Comparison of ENCODE assay signal across 28 cellular contexts in genomic region chr15:59329091-59329490, GRCh38. TPM values are rescaled to one million over a fixed set of nuclear protein-coding genes. Genes with fewer than 3 reads are reported as not detected.
DNase-seq lines count a peak whose midpoint lies in the region; ATAC-seq and TF ChIP-seq lines count a peak whose summit lies in the region.
"Had no signal": no experiment of that assay in that cellular context is flagged by ENCODE, and none has a peak within 500 bp of the region (broad histone marks: within the 10 kb centered on the region; RNA-seq: fewer than 3 reads in every experiment).

No MANE protein-coding gene starts in this region.

- H3K4me1 ChIP-seq in hepatocyte (ENCODE audit: insufficient read depth) = peaks cover 12% of the 10 kb centered on the region
- H3K4me1 ChIP-seq in mammary epithelial cell (ENCODE audit: insufficient read depth, low read length) = peaks cover 4% of the 10 kb centered on the region

- H3K27me3 ChIP-seq in AG04450 (ENCODE audit: control insufficient read depth, insufficient read depth, low read length) = no peaks in the 10 kb centered on the region
- H3K27me3 ChIP-seq in SU-DHL-6 (ENCODE audit: low read length) = no peaks in the 10 kb centered on the region
- no peaks in the 10 kb centered on the region for H3K27me3 ChIP-seq in hepatocyte
- no peaks in the 10 kb centered on the region for H3K27me3 ChIP-seq in mammary epithelial cell (ENCODE audit: insufficient read depth, low read length)
- H3K27me3 ChIP-seq: testis, vagina had no signal

- TF ChIP-seq CTCF in AG04450 (IDR thresholded peaks at IDR 0.05; ENCODE audit: low read depth, low read length) (no peak), SU-DHL-6 (IDR thresholded peaks at IDR 0.05; ENCODE audit: insufficient read depth, low read length, poor library complexity, severe bottlenecking) (no peak), hepatocyte (IDR thresholded peaks at IDR 0.05; ENCODE audit: poor library complexity) (no peak), osteocyte (IDR thresholded peaks at IDR 0.05) (no peak), mammary epithelial cell (conservative IDR thresholded peaks at IDR 0.05 in 1 of 2, IDR thresholded peaks at IDR 0.05 in 1 of 2; ENCODE audit: extremely low read depth in 1 of 2, insufficient read depth in 1 of 2, low read depth in 1 of 2, low read length in 2 of 2) (no peak)

- dilution Hi-C loops in mammary epithelial cell (cut with HindIII; ENCODE audit: low sequenced_read_pairs) = no loop called here

- POLR2A ChIA-PET in AG04450 (lab: Yijun Ruan, JAX) = no interaction called here

- CTCF ChIA-PET in AG04450 (lab: Charles Lee) = interaction anchor here (1.1 kb wide), 1 partner anchor 81 kb away, joined by 3 read pairs; no protein-coding TSS in a partner anchor
- CTCF ChIA-PET in mammary epithelial cell (lab: Charles Lee; ENCODE audit: low non-redundant PET) = no interaction called here

- no peaks in the 10 kb centered on the region for H3K9me2 ChIP-seq in SU-DHL-6 (replicated peaks; ENCODE audit: insufficient read depth, low read length)
- H3K9me2 ChIP-seq in hepatocyte (replicated peaks; ENCODE audit: insufficient read depth) = no peaks in the 10 kb centered on the region

- peaks cover 48% of the 10 kb centered on the region for H3F3A ChIP-seq in SU-DHL-6 (ENCODE audit: insufficient read depth)

- peaks cover 100% of the 10 kb centered on the region for H3K79me2 ChIP-seq in SU-DHL-6 (ENCODE audit: insufficient read depth, low read length)
- peaks cover 68% of the 10 kb centered on the region for H3K79me2 ChIP-seq in hepatocyte
- H3K79me2 ChIP-seq in mammary epithelial cell (ENCODE audit: insufficient read depth, low read length) = peaks cover 100% of the 10 kb centered on the region

- DNase-seq in AG04450 (ENCODE audit: low read depth, low spot score) (no peak), hepatocyte (ENCODE audit: low spot score) (no peak), osteocyte (ENCODE audit: extremely low spot score, unreplicated experiment) (no peak), mammary epithelial cell (no peak), AG08396 (ENCODE audit: low spot score) (no peak)
- no peak for DNase-seq in activated T-helper 1 cell treated with anti-CD3 and anti-CD28 coated beads, Interleukin-12 subunit alpha, Interleukin-12 subunit beta, Interleukin-2, Interleukin-4 antibody, amounts not matched to agents 30 ng/mL and 10 ng/mL and 1 ng/mL, durations not matched to agents 14 hours and 24 hours and 36 hours (ENCODE audit: low spot score)
- DNase-seq: activated B cell treated with CpG ODN at 0.5 μM for 24 hours; activated CD4-positive, alpha-beta T cell treated with anti-CD3 and anti-CD28 coated beads, Interleukin-2, amount 50 U/mL, for 48 hours; activated CD8-positive, alpha-beta memory T cell treated with anti-CD3 and anti-CD28 coated beads, Interleukin-2, amount 50 U/mL, for 48 hours; effector CD4-positive, alpha-beta T cell; hippocampal formation; NCI-H1105 treated with DMSO at 0.1 percent for 48 hours; NCI-H2029 treated with DMSO at 0.1 percent for 48 hours; NCI-H2227 treated with DMSO at 0.1 percent for 48 hours; NCI-H69; RPMI8226; stimulated activated CD4-positive, alpha-beta T cell treated with anti-CD3 and anti-CD28 coated beads, Interleukin-4, amount 100 ng/mL, for 1 hour; testis had no signal

- H3K9me3 Mint-ChIP-seq in osteocyte (ENCODE audit: unreplicated experiment) = no peaks in the 10 kb centered on the region
- no peaks in the 10 kb centered on the region for H3K9me3 Mint-ChIP-seq in activated T-helper 1 cell treated with anti-CD3 and anti-CD28 coated beads, Interleukin-12 subunit alpha, Interleukin-12 subunit beta, Interleukin-2, Interleukin-4 antibody, amounts not matched to agents 30 ng/mL and 10 ng/mL and 1 ng/mL, durations not matched to agents 14 hours and 24 hours and 36 hours
- H3K9me3 Mint-ChIP-seq: activated B cell treated with CpG ODN at 0.5 μM for 24 hours; activated T-helper 2 cell treated with anti-CD3 and anti-CD28 coated beads, Interferon-gamma antibody, Interleukin-2, Interleukin-4, amounts not matched to agents 10 μg/mL and 5 μg/mL and 100 μg/mL, durations not matched to agents 14 hours and 24 hours and 36 hours; stimulated activated memory B cell treated with anti-CD40 and anti-IgM and Interleukin-4, amounts not matched to agents 10 μg/mL and 1 μg/mL and 100 μg/mL, for 72 hours had no signal

- no peak for ATAC-seq in GM18502 (IDR thresholded peaks at IDR 0.05; ENCODE audit: poor library complexity, unreplicated experiment)

- H3K27me3 Mint-ChIP-seq in osteocyte (ENCODE audit: unreplicated experiment) = no peaks in the 10 kb centered on the region
- peaks cover 10% of the 10 kb centered on the region for H3K27me3 Mint-ChIP-seq in activated T-helper 1 cell treated with anti-CD3 and anti-CD28 coated beads, Interleukin-12 subunit alpha, Interleukin-12 subunit beta, Interleukin-2, Interleukin-4 antibody, amounts not matched to agents 30 ng/mL and 10 ng/mL and 1 ng/mL, durations not matched to agents 14 hours and 24 hours and 36 hours (ENCODE audit: insufficient read depth)
- H3K27me3 Mint-ChIP-seq: activated B cell treated with CpG ODN at 0.5 μM for 24 hours; stimulated activated memory B cell treated with anti-CD40 and anti-IgM and Interleukin-4, amounts not matched to agents 10 μg/mL and 1 μg/mL and 100 μg/mL, for 72 hours had no signal

- H3K27ac Mint-ChIP-seq in osteocyte (ENCODE audit: unreplicated experiment) = peak overlapping the region; percentile 49
- no peak overlapping the region for H3K27ac Mint-ChIP-seq in activated T-helper 1 cell treated with anti-CD3 and anti-CD28 coated beads, Interleukin-12 subunit alpha, Interleukin-12 subunit beta, Interleukin-2, Interleukin-4 antibody, amounts not matched to agents 30 ng/mL and 10 ng/mL and 1 ng/mL, durations not matched to agents 14 hours and 24 hours and 36 hours
- H3K27ac Mint-ChIP-seq: activated B cell treated with CpG ODN at 0.5 μM for 24 hours; activated naive CD8-positive, alpha-beta T cell; activated T-helper 2 cell treated with anti-CD3 and anti-CD28 coated beads, Interferon-gamma antibody, Interleukin-2, Interleukin-4, amounts not matched to agents 10 μg/mL and 5 μg/mL and 100 μg/mL, durations not matched to agents 14 hours and 24 hours and 36 hours; stimulated activated memory B cell treated with anti-CD40 and anti-IgM and Interleukin-4, amounts not matched to agents 10 μg/mL and 1 μg/mL and 100 μg/mL, for 72 hours had no signal

- peaks cover 18% of the 10 kb centered on the region; the same call in 1 of the 2 replicates for H3K36me3 ChIP-seq in SU-DHL-6 (ENCODE audit: low read length)
- H3K36me3 ChIP-seq in hepatocyte (replicated peaks; ENCODE audit: insufficient read depth, low read depth) = no peaks in the 10 kb centered on the region
- peaks cover 2% of the 10 kb centered on the region for H3K36me3 ChIP-seq in mammary epithelial cell (ENCODE audit: insufficient read depth, low read length)
- H3K36me3 ChIP-seq: neutrophil, vagina had no signal

- peaks cover 43% of the 10 kb centered on the region for H3K4me1 Mint-ChIP-seq in osteocyte (ENCODE audit: unreplicated experiment)
- H3K4me1 Mint-ChIP-seq in activated T-helper 1 cell treated with anti-CD3 and anti-CD28 coated beads, Interleukin-12 subunit alpha, Interleukin-12 subunit beta, Interleukin-2, Interleukin-4 antibody, amounts not matched to agents 30 ng/mL and 10 ng/mL and 1 ng/mL, durations not matched to agents 14 hours and 24 hours and 36 hours (ENCODE audit: low read depth) = peaks cover 13% of the 10 kb centered on the region

- intact Hi-C loops in activated T-helper 1 cell treated with anti-CD3 and anti-CD28 coated beads, Interleukin-12 subunit alpha, Interleukin-12 subunit beta, Interleukin-2, Interleukin-4 antibody, amounts not matched to agents 30 ng/mL and 10 ng/mL and 1 ng/mL, durations not matched to agents 14 hours and 24 hours and 36 hours (cut with micrococcal nuclease) = no loop called here
- intact Hi-C loops in mammary epithelial cell (cut with micrococcal nuclease) = no loop called here

- H3K27ac ChIP-seq in AG04450 (ENCODE audit: low read depth, low read length) (peak overlapping the region; percentile 59), SU-DHL-6 (ENCODE audit: low read depth, low read length) (peak overlapping the region; percentile 42; the same call in 1 of the 2 replicates), hepatocyte (peak overlapping the region; percentile 47), mammary epithelial cell (ENCODE audit: insufficient read depth, low read depth, low read length) (no peak overlapping the region)
- H3K27ac ChIP-seq: C4-2B, epithelial cell of prostate, neutrophil, SK-N-MC, testis, vagina had no signal

- H3K9me3 ChIP-seq in AG04450 (ENCODE audit: control insufficient read depth, insufficient read depth, low read length) = no peaks in the 10 kb centered on the region
- no peaks in the 10 kb centered on the region for H3K9me3 ChIP-seq in SU-DHL-6 (ENCODE audit: insufficient read depth, low read length)
- no peaks in the 10 kb centered on the region for H3K9me3 ChIP-seq in hepatocyte (ENCODE audit: low read depth)
- H3K9me3 ChIP-seq in mammary epithelial cell (replicated peaks; ENCODE audit: insufficient read depth, low read length) = no peaks in the 10 kb centered on the region
- H3K9me3 ChIP-seq: neutrophil, testis, vagina had no signal

- H3K4me3 ChIP-seq in AG04450 (ENCODE audit: low read depth, low read length) (no peak overlapping the region), SU-DHL-6 (ENCODE audit: insufficient read depth, low read length, poor library complexity, severe bottlenecking) (no peak overlapping the region), hepatocyte (no peak overlapping the region), mammary epithelial cell (replicated peaks in 1 of 3; ENCODE audit: insufficient read depth in 1 of 3, low read depth in 2 of 3, low read length in 3 of 3) (no peak overlapping the region)
- H3K4me3 ChIP-seq: SK-N-MC, testis, vagina had no signal

- WGBS in hepatocyte (ENCODE audit: low lambda C conversion rate, missing lambda C conversion rate) = 90% methylated on average over 4 of the region's 4 CpGs
- 91% methylated on average over 4 of the region's 4 CpGs for WGBS in mammary epithelial cell (ENCODE audit: low coverage, missing lambda C conversion rate)

- H2AFZ ChIP-seq in SU-DHL-6 (ENCODE audit: low read depth, low read length, severe bottlenecking) (no peak overlapping the region), hepatocyte (no peak overlapping the region), mammary epithelial cell (ENCODE audit: low read depth, low read length) (no peak overlapping the region)

- H3K36me3 Mint-ChIP-seq in osteocyte (ENCODE audit: unreplicated experiment) = no peaks in the 10 kb centered on the region
- H3K36me3 Mint-ChIP-seq in activated T-helper 1 cell treated with anti-CD3 and anti-CD28 coated beads, Interleukin-12 subunit alpha, Interleukin-12 subunit beta, Interleukin-2, Interleukin-4 antibody, amounts not matched to agents 30 ng/mL and 10 ng/mL and 1 ng/mL, durations not matched to agents 14 hours and 24 hours and 36 hours (ENCODE audit: low read depth) = no peaks in the 10 kb centered on the region
- H3K36me3 Mint-ChIP-seq: activated naive CD8-positive, alpha-beta T cell had no signal

- H4K20me1 ChIP-seq in SU-DHL-6 (ENCODE audit: low read depth, low read length) (peaks cover 50% of the 10 kb centered on the region), hepatocyte (ENCODE audit: insufficient read depth, poor library complexity, severe bottlenecking) (no peaks in the 10 kb centered on the region), mammary epithelial cell (ENCODE audit: insufficient read depth, low read length) (no peaks in the 10 kb centered on the region)

- no peak overlapping the region for H3K4me3 Mint-ChIP-seq in osteocyte (ENCODE audit: unreplicated experiment)
- H3K4me3 Mint-ChIP-seq in activated T-helper 1 cell treated with anti-CD3 and anti-CD28 coated beads, Interleukin-12 subunit alpha, Interleukin-12 subunit beta, Interleukin-2, Interleukin-4 antibody, amounts not matched to agents 30 ng/mL and 10 ng/mL and 1 ng/mL, durations not matched to agents 14 hours and 24 hours and 36 hours = no peak overlapping the region
- H3K4me3 Mint-ChIP-seq: activated naive CD8-positive, alpha-beta T cell had no signal

- BruUV-seq in mammary epithelial cell (replicated peaks; lab: Mats Ljungman, UMichigan) = no TSS peak

- H3K4me2 ChIP-seq in SU-DHL-6 (ENCODE audit: low read depth, low read length, poor library complexity, severe bottlenecking) (no peak overlapping the region), hepatocyte (no peak overlapping the region), mammary epithelial cell (ENCODE audit: insufficient read depth, low read depth, low read length) (no peak overlapping the region)

- in situ Hi-C loops in mammary epithelial cell (cut with MboI; ENCODE audit: low sequenced_read_pairs in 2 of 2) = no loop called here

- no peak overlapping the region for H3K9ac ChIP-seq in SU-DHL-6 (ENCODE audit: low read length)
- H3K9ac ChIP-seq in mammary epithelial cell (ENCODE audit: insufficient read depth, low read length) = no peak overlapping the region

RNA-seq across cellular contexts. Expression of gene MYO1E, which starts 43.6 kb away (rescaled TPM):
- polyA plus RNA-seq in AG04450 (2011; rRNA removed) (44.6 and 49.1 TPM in 2 replicates), hepatocyte (107 and 129 TPM in 2 replicates), mammary epithelial cell (47.9 TPM)
- 47.1 and 58.5 TPM in 2 replicates for polyA minus RNA-seq in AG04450 (2011; rRNA and poly(A)+ RNA removed)
- total RNA-seq in hepatocyte (98.2 and 111 TPM in 2 replicates), osteocyte (84.6 and 105 TPM in 2 replicates), mammary epithelial cell (100 to 1,000 TPM; 205 to 298 TPM)
- 33.3 and 33.6 TPM in 2 replicates for total RNA-seq in activated T-helper 1 cell treated with anti-CD3 and anti-CD28 coated beads, Interleukin-12 subunit alpha, Interleukin-12 subunit beta, Interleukin-2, Interleukin-4 antibody, amounts not matched to agents 30 ng/mL and 10 ng/mL and 1 ng/mL, durations not matched to agents 14 hours and 24 hours and 36 hours
- polyA minus RNA-seq in mammary epithelial cell = 196 TPM
